Comparison of ENCODE assay signal across 23 cellular contexts in genomic region chr11:116335078-116335477, GRCh38.
A peak's percentile ranks its signal among the peaks of the same experiment; 100 is the strongest.
DNase-seq lines count a peak whose midpoint lies in the region; ATAC-seq and TF ChIP-seq lines count a peak whose summit lies in the region.
"Had no signal": no experiment of that assay in that cellular context is flagged by ENCODE, and none has a peak within 500 bp of the region (broad histone marks: within the 10 kb centered on the region; RNA-seq: fewer than 3 reads in every experiment).

No MANE protein-coding gene starts in this region.

- H3K27me3 Mint-ChIP-seq in type B pancreatic cell, result peaks cover 5% of the 10 kb centered on the region

- H3K9me3 ChIP-seq in right atrium auricular region, result peaks cover 0 to 11% of the 10 kb centered on the region in 2 donors
- peaks cover 0 to 17% (median 0%) of the 10 kb centered on the region in 11 donors for H3K9me3 ChIP-seq in heart right ventricle
- H3K9me3 ChIP-seq: A549, BE2C, HAP-1 had no signal

- TF ChIP-seq CTCF in right atrium auricular region (IDR thresholded peaks at IDR 0.05), result no peak
- TF ChIP-seq CTCF in heart right ventricle (IDR thresholded peaks at IDR 0.05), result no peak
- TF ChIP-seq CTCF in type B pancreatic cell (conservative IDR thresholded peaks at IDR 0.05), result no peak
- TF ChIP-seq CTCF in GM10248 (IDR thresholded peaks at IDR 0.05; ENCODE audit: control extremely low read depth, extremely low read depth, low read depth, missing control alignments), result no peak

- H3K9me3 Mint-ChIP-seq in type B pancreatic cell, result peaks cover 6% of the 10 kb centered on the region

- H3K27ac ChIP-seq in right atrium auricular region, result no peak overlapping the region
- no peak overlapping the region for H3K27ac ChIP-seq in heart right ventricle
- H3K27ac ChIP-seq: A549; BLaER1 treated with 17β-estradiol and CSF1 and Interleukin-3, amounts not matched to agents 10 nM and 100 nM had no signal

- H3K4me1 Mint-ChIP-seq in type B pancreatic cell (ENCODE audit: unreplicated experiment), result peaks cover 6% of the 10 kb centered on the region
- H3K4me1 Mint-ChIP-seq: CD14-positive monocyte; CD8-positive, alpha-beta memory T cell had no signal

- DNase-seq in right atrium auricular region (ENCODE audit: low spot score) (peak; percentile 47), heart right ventricle (no peak), islet precursor cell (peak; percentile 36), type B pancreatic cell (ENCODE audit: extremely low spot score, unreplicated experiment) (peak; percentile 36), GM10248 (ENCODE audit: extremely low spot score) (no peak), SHP77 (lab: John Stamatoyannopoulos, UW) (no peak)
- no peak for DNase-seq in activated effector memory CD4-positive, alpha-beta T cell treated with anti-CD3 and anti-CD28 coated beads, Interleukin-2, amount 50 U/mL, for 16 hours
- DNase-seq: 8988T; ACHN; AML-193; BE2C; CD4-positive, alpha-beta T cell; CD8-positive, alpha-beta memory T cell; DMS 273 treated with DMSO at 0.1 percent for 48 hours; DMS79; EL; GDM1; HFFc6 had no signal

- no peak for ATAC-seq in heart right ventricle
- ATAC-seq: A549, GM23338 had no signal

- WGBS in heart right ventricle, 2 donors, result 75 to 81% methylated on average over 1 of the region's 1 CpG

- H3K27ac Mint-ChIP-seq in type B pancreatic cell, result no peak overlapping the region
- H3K27ac Mint-ChIP-seq: CD4-positive, alpha-beta T cell; CD8-positive, alpha-beta memory T cell; GM23338; HFFc6 had no signal

- POLR2A ChIA-PET in GM10248 (lab: Yijun Ruan, JAX), result no interaction called here

- CTCF ChIA-PET in GM10248 (lab: Yijun Ruan, JAX), result no interaction called here

- H3K36me3 ChIP-seq in right atrium auricular region (no peaks in the 10 kb centered on the region), heart right ventricle (no peaks in the 10 kb centered on the region)
- H3K36me3 ChIP-seq: BE2C; BLaER1 treated with 17β-estradiol and CSF1 and Interleukin-3, amounts not matched to agents 10 nM and 100 nM; HAP-1 had no signal

- H3K4me3 ChIP-seq in right atrium auricular region, result no peak overlapping the region
- H3K4me3 ChIP-seq in heart right ventricle, result no peak overlapping the region
- H3K4me3 ChIP-seq: A549; BLaER1 treated with 17β-estradiol and CSF1 and Interleukin-3, amounts not matched to agents 10 nM and 100 nM; GM23338; HAP-1 had no signal

- H3K27me3 ChIP-seq in right atrium auricular region (no peaks in the 10 kb centered on the region), heart right ventricle (peaks cover 0 to 17% (median 8%) of the 10 kb centered on the region in 7 donors)
- H3K27me3 ChIP-seq: BE2C; BLaER1 treated with 17β-estradiol and CSF1 and Interleukin-3, amounts not matched to agents 10 nM and 100 nM had no signal

- intact Hi-C loops in heart right ventricle (cut with DNase I), result no loop called here

- H3K36me3 Mint-ChIP-seq in type B pancreatic cell, result no peaks in the 10 kb centered on the region
- H3K36me3 Mint-ChIP-seq: CD14-positive monocyte; CD8-positive, alpha-beta memory T cell had no signal

- no peak overlapping the region for H3K4me3 Mint-ChIP-seq in type B pancreatic cell
- H3K4me3 Mint-ChIP-seq: CD14-positive monocyte; CD4-positive, alpha-beta T cell; CD8-positive, alpha-beta memory T cell; GM23338; HFFc6 had no signal

- H3K4me1 ChIP-seq in right atrium auricular region (no peaks in the 10 kb centered on the region), heart right ventricle (no peaks in the 10 kb centered on the region)
- H3K4me1 ChIP-seq: A549, HAP-1 had no signal

Comparison
In these comparisons a context has a peak if more than half of its experiments do, and no peak if none do; other contexts are left out.
1. DNase-seq: peak in right atrium auricular region (single experiment), islet precursor cell (single experiment) and type B pancreatic cell (single experiment); none in heart right ventricle (0 of 2), activated effector memory CD4-positive, alpha-beta T cell treated with anti-CD3 and anti-CD28 coated beads, Interleukin-2, amount 50 U/mL, for 16 hours (single experiment), GM10248 (single experiment) and SHP77 (0 of 2).